Comparison of ENCODE assay signal across 15 cellular contexts in genomic region chr1:229273507-229274232, GRCh38. TPM values are rescaled to one million over a fixed set of nuclear protein-coding genes. Genes with fewer than 3 reads are reported as not detected.
DNase-seq lines count a peak whose midpoint lies in the region; ATAC-seq and TF ChIP-seq lines count a peak whose summit lies in the region.
"Had no signal": no experiment of that assay in that cellular context is flagged by ENCODE, and none has a peak within 500 bp of the region (broad histone marks: within the 10 kb centered on the region; RNA-seq: fewer than 3 reads in every experiment).

No MANE protein-coding gene starts in this region.

- H3K27me3 Mint-ChIP-seq in CD14-positive monocyte (ENCODE audit: low read depth in 3 of 3), result no peaks in the 10 kb centered on the region

- H3K4me3 ChIP-seq in DND-41 (ENCODE audit: low read depth in 1 of 2, low read length in 2 of 2) (no peak overlapping the region), fibroblast of villous mesenchyme (ENCODE audit: low read depth, low read length) (no peak overlapping the region), prostate gland (peak overlapping the region in 1 of 2 donors; percentile 77)

- H3K9me3 ChIP-seq in DND-41 (ENCODE audit: insufficient read depth, low read length, severe bottlenecking), result no peaks in the 10 kb centered on the region
- no peaks in the 10 kb centered on the region for H3K9me3 ChIP-seq in prostate gland

- WGBS in prostate gland, result 50% methylated on average over 7 of the region's 7 CpGs

- DNase-seq in DND-41, result no peak
- peak; percentile 28 for DNase-seq in NCI-H69 (lab: John Stamatoyannopoulos, UW)
- peak; percentile 25 for DNase-seq in fibroblast of villous mesenchyme (ENCODE audit: low read depth)
- peak; percentile 75 for DNase-seq in prostate gland (ENCODE audit: low spot score)
- DNase-seq in AG08396 (ENCODE audit: low spot score), result no peak
- no peak for DNase-seq in NCI-H1436 treated with DMSO at 0.1 percent for 48 hours (lab: John Stamatoyannopoulos, UW)
- DNase-seq in NCI-H2081 (lab: John Stamatoyannopoulos, UW), result no peak
- DNase-seq in CD14-positive monocyte (ENCODE audit: low spot score), result no peak
- DNase-seq: activated gamma-delta T cell treated with Interleukin-2 at 50 U/mL for 16 hours; HCEC 1CT; NCI-H1092; NCI-H524 treated with DMSO at 0.1 percent for 48 hours; retina; RPMI8226; stimulated activated naive CD8-positive, alpha-beta T cell treated with anti-CD3 and anti-CD28 coated beads, Interleukin-15, Interleukin-2, amounts not matched to agents 100 U/mL and 50 U/mL, for 24 hours had no signal

- H3K9ac ChIP-seq in DND-41 (ENCODE audit: low read depth, low read length), result no peak overlapping the region

- intact Hi-C loops in prostate gland (cut with DNase I) (loop anchor here (5.0 kb wide), 1 partner anchor 69 kb away; the partner anchor contains the start of gene CCSAP), CD14-positive monocyte (cut with micrococcal nuclease) (loop anchor here in 1 of 2 donors (5.0 kb wide), 2 partner anchors 69 to 234 kb away; partner anchors contain the start of genes CCSAP and NUP133)

- peaks cover 40% of the 10 kb centered on the region for H4K20me1 ChIP-seq in DND-41 (ENCODE audit: insufficient read depth, low read length)

- H3K27ac Mint-ChIP-seq in CD14-positive monocyte, result peak overlapping the region in 1 of 7 donors; percentile 4

- H3K4me2 ChIP-seq in DND-41 (ENCODE audit: insufficient read depth, low read length), result peak overlapping the region; percentile 68; the same call in 1 of the 2 replicates

- peak overlapping the region in 1 of 2 donors; percentile 35 for H3K4me3 Mint-ChIP-seq in CD14-positive monocyte

- H2AFZ ChIP-seq in DND-41 (ENCODE audit: low read depth, low read length), result no peak overlapping the region

- ATAC-seq in DND-41 (ENCODE audit: insufficient read depth, low read depth), result no peak
- ATAC-seq: stimulated activated naive CD8-positive, alpha-beta T cell treated with anti-CD3 and anti-CD28 coated beads, Interleukin-15, Interleukin-2, amounts not matched to agents 100 U/mL and 50 U/mL, for 24 hours had no signal

- H3K36me3 Mint-ChIP-seq in CD14-positive monocyte, result peaks cover 0 to 8% of the 10 kb centered on the region in 2 donors

- peaks cover 37% of the 10 kb centered on the region for H3K4me1 Mint-ChIP-seq in CD14-positive monocyte

- H3K36me3 ChIP-seq in DND-41 (ENCODE audit: insufficient read depth, low read length), result no peaks in the 10 kb centered on the region
- no peaks in the 10 kb centered on the region for H3K36me3 ChIP-seq in prostate gland

- H3K79me2 ChIP-seq in DND-41 (ENCODE audit: insufficient read depth, low read length), result peaks cover 70% of the 10 kb centered on the region

- no peak for TF ChIP-seq POLR2A in prostate gland (IDR thresholded peaks at IDR 0.05)

- H3K27ac ChIP-seq in DND-41 (ENCODE audit: low read length) (no peak overlapping the region), prostate gland (peak overlapping the region; percentile 84 to 90)

- H3K9me3 Mint-ChIP-seq in CD14-positive monocyte, result peaks cover 0 to 5% (median 0%) of the 10 kb centered on the region in 7 donors

- H3K27me3 ChIP-seq in DND-41 (ENCODE audit: insufficient read depth, low read length, poor library complexity) (no peaks in the 10 kb centered on the region), prostate gland (replicated peaks; ENCODE audit: insufficient read depth) (no peaks in the 10 kb centered on the region)

- H3K4me1 ChIP-seq in DND-41 (ENCODE audit: insufficient read depth, low read length) (peaks cover 24% of the 10 kb centered on the region), prostate gland (replicated peaks) (peaks cover 18% of the 10 kb centered on the region)

- TF ChIP-seq CTCF in DND-41 (IDR thresholded peaks at IDR 0.05; ENCODE audit: borderline replicate concordance, extremely low read depth, low read length, poor library complexity, severe bottlenecking), result no peak
- no peak for TF ChIP-seq CTCF in fibroblast of villous mesenchyme (IDR thresholded peaks at IDR 0.05; ENCODE audit: insufficient read depth, low read depth, low read length)
- TF ChIP-seq CTCF in prostate gland (IDR thresholded peaks at IDR 0.05), result no peak
- TF ChIP-seq CTCF in CD14-positive monocyte (IDR thresholded peaks at IDR 0.05), result no peak

RNA-seq across cellular contexts. Expression of gene RAB4A, which starts 2.8 kb away (rescaled TPM):
- total RNA-seq in fibroblast of villous mesenchyme (17.1 and 18.6 TPM in 2 replicates), prostate gland (100 to 1,000 TPM in 1 of 2 donors, 10 to 100 TPM in 1; 53.6 to 106 TPM)
- 10 to 100 TPM; 34.5 to 34.8 TPM for polyA plus RNA-seq in CD14-positive monocyte

Comparison
In these comparisons a context has a peak if more than half of its experiments do, and no peak if none do; other contexts are left out.
1. DNase-seq: peak in NCI-H69 (single experiment), fibroblast of villous mesenchyme (single experiment) and prostate gland (single experiment); none in DND-41 (single experiment), AG08396 (single experiment), NCI-H1436 treated with DMSO at 0.1 percent for 48 hours (single experiment), NCI-H2081 (0 of 2) and CD14-positive monocyte (single experiment).